Comparison of ENCODE assay signal across 24 cellular contexts in genomic region chr1:147091801-147092200, GRCh38.
"Had no signal": no experiment of that assay in that cellular context is flagged by ENCODE, and none has a peak within 500 bp of the region (broad histone marks: within the 10 kb centered on the region; RNA-seq: fewer than 3 reads in every experiment).

No MANE protein-coding gene starts in this region.

- ATAC-seq: activated T-helper 17 cell treated with anti-CD3 and anti-CD28 coated beads, Interleukin-2, amount 50 U/mL, for 72 hours; K562; T-cell had no signal

- H3K36me3 ChIP-seq: brain microvascular endothelial cell had no signal

- H3K4me3 ChIP-seq: K562 had no signal

- FAIRE-seq: K562 had no signal

- H3K27ac ChIP-seq: brain microvascular endothelial cell, VCaP had no signal

- DNase-seq: activated CD4-positive, alpha-beta memory T cell treated with anti-CD3 and anti-CD28 coated beads, Interleukin-2, amount 10 ng/mL, durations not matched to agents 7 days and 5 days; activated CD4-positive, alpha-beta T cell treated with anti-CD3 and anti-CD28 coated beads, Interleukin-2, amount 50 U/mL, for 1 hour; activated CD4-positive, CD25-positive, alpha-beta regulatory T cell; activated gamma-delta T cell; activated naive CD4-positive, alpha-beta T cell treated with anti-CD3 and anti-CD28 coated beads for 36 hours; activated naive CD8-positive, alpha-beta T cell treated with anti-CD3 and anti-CD28 coated beads for 36 hours; activated T-cell treated with anti-CD3 and anti-CD28 coated beads for 4 hours; activated T-cell treated with anti-CD3 and anti-CD28 coated beads, Interleukin-2, amount 50 U/mL, for 48 hours; brain microvascular endothelial cell; caudate nucleus; Karpas-422; NCI-H1048; NCI-H1694; NCI-H2029; NCI-H2107; NCI-H2171 treated with DMSO at 0.1 percent for 48 hours; NCI-H226; SIG-M5; T-cell; T-helper 2 cell; T1000 had no signal
